18 cellular contexts compared by ENCODE assay signal in the genomic region with DNA sequence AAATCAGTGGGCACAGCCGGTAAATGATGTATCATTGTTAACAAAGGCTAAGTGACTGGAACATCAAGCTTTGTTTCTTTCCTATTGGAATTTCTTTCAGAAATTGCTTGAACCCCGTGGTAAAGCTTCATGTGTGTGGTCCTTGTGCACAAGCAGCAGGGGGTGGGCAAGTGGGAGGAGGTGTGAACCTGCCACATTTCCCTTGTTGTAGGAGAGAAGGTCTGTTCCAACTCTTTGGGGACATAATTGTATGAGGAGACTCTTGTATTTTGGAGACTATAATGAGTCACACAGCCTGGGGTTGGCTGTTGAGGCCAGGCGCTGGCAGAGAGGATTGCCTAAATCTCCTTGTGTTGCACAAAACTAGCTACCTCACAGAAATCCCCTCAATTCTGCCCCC.
DNase-seq lines count a peak whose midpoint lies in the region; TF ChIP-seq lines count a peak whose summit lies in the region.
"Had no signal": no experiment of that assay in that cellular context is flagged by ENCODE, and none has a peak within 500 bp of the region (broad histone marks: within the 10 kb centered on the region; RNA-seq: fewer than 3 reads in every experiment).

No MANE protein-coding gene starts in this region.

- in situ Hi-C loops in mammary epithelial cell (cut with MboI; ENCODE audit: low sequenced_read_pairs in 2 of 2) = no loop called here

- BruUV-seq in MCF 10A (replicated peaks; lab: Mats Ljungman, UMichigan) = no TSS peak
- BruUV-seq in mammary epithelial cell (replicated peaks; lab: Mats Ljungman, UMichigan) = no TSS peak

- CTCF ChIA-PET in MCF 10A (lab: Yijun Ruan, JAX) (no interaction called here), mammary epithelial cell (lab: Charles Lee; ENCODE audit: low non-redundant PET) (no interaction called here)

- H3K4me1 ChIP-seq in mammary epithelial cell (ENCODE audit: insufficient read depth, low read length) = no peaks in the 10 kb centered on the region
- H3K4me1 ChIP-seq: BLaER1, Caco-2 had no signal

- no peaks in the 10 kb centered on the region for H3K4me1 Mint-ChIP-seq in MCF 10A (ENCODE audit: insufficient read depth, unreplicated experiment)
- peaks cover 22% of the 10 kb centered on the region for H3K4me1 Mint-ChIP-seq in nephron progenitor cell
- H3K4me1 Mint-ChIP-seq: B cell; CD4-positive, CD25-positive, alpha-beta regulatory T cell had no signal

- intact Hi-C loops in MCF 10A (cut with micrococcal nuclease) = no loop called here
- intact Hi-C loops in mammary epithelial cell (cut with micrococcal nuclease) = no loop called here

- WGBS in mammary epithelial cell (ENCODE audit: low coverage, missing lambda C conversion rate) = 78% methylated on average over 3 of the region's 3 CpGs

- no peaks in the 10 kb centered on the region for H3K36me3 ChIP-seq in mammary epithelial cell (ENCODE audit: insufficient read depth, low read length)
- H3K36me3 ChIP-seq: BLaER1 had no signal

- no peak overlapping the region for H3K27ac Mint-ChIP-seq in MCF 10A (ENCODE audit: low read depth, unreplicated experiment)
- H3K27ac Mint-ChIP-seq in nephron progenitor cell = peak overlapping the region; percentile 74
- H3K27ac Mint-ChIP-seq: B cell; CD4-positive, CD25-positive, alpha-beta regulatory T cell; CD8-positive, alpha-beta T cell; H9 had no signal

- no peak overlapping the region for H3K4me3 ChIP-seq in mammary epithelial cell (replicated peaks in 1 of 3; ENCODE audit: insufficient read depth in 1 of 3, low read depth in 2 of 3, low read length in 3 of 3)
- H3K4me3 ChIP-seq: BLaER1, GM12878, GM23248 had no signal

- H3K27me3 Mint-ChIP-seq in MCF 10A (ENCODE audit: insufficient read depth, unreplicated experiment) (no peaks in the 10 kb centered on the region), nephron progenitor cell (ENCODE audit: low read depth, poor library complexity) (peaks cover 6% of the 10 kb centered on the region)
- H3K27me3 Mint-ChIP-seq: B cell; CD4-positive, CD25-positive, alpha-beta regulatory T cell had no signal

- no peak overlapping the region for H3K9ac ChIP-seq in mammary epithelial cell (ENCODE audit: insufficient read depth, low read length)
- H3K9ac ChIP-seq: BLaER1, GM23248 had no signal

- no peaks in the 10 kb centered on the region for H4K20me1 ChIP-seq in mammary epithelial cell (ENCODE audit: insufficient read depth, low read length)
- H4K20me1 ChIP-seq: BLaER1 had no signal

- POLR2A ChIA-PET in MCF 10A (lab: Yijun Ruan, JAX) = no interaction called here

- no peaks in the 10 kb centered on the region for H3K36me3 Mint-ChIP-seq in MCF 10A (ENCODE audit: insufficient read depth, unreplicated experiment)
- H3K36me3 Mint-ChIP-seq in nephron progenitor cell (ENCODE audit: low read depth) = no peaks in the 10 kb centered on the region
- H3K36me3 Mint-ChIP-seq: CD4-positive, CD25-positive, alpha-beta regulatory T cell; CD8-positive, alpha-beta T cell had no signal

- no peaks in the 10 kb centered on the region for H3K9me3 ChIP-seq in mammary epithelial cell (replicated peaks; ENCODE audit: insufficient read depth, low read length)
- H3K9me3 ChIP-seq: Caco-2 had no signal

- dilution Hi-C loops in mammary epithelial cell (cut with HindIII; ENCODE audit: low sequenced_read_pairs) = no loop called here

- no peak overlapping the region for H3K27ac ChIP-seq in mammary epithelial cell (ENCODE audit: insufficient read depth, low read depth, low read length)
- H3K27ac ChIP-seq: 22Rv1, BLaER1, C4-2B, GM23248 had no signal

- H3K9me3 Mint-ChIP-seq in MCF 10A (ENCODE audit: unreplicated experiment) = peaks cover 20% of the 10 kb centered on the region
- H3K9me3 Mint-ChIP-seq in nephron progenitor cell = peaks cover 3% of the 10 kb centered on the region

- TF ChIP-seq CTCF in MCF 10A (IDR thresholded peaks at IDR 0.05; ENCODE audit: unreplicated experiment) = no peak
- TF ChIP-seq CTCF in mammary epithelial cell (conservative IDR thresholded peaks at IDR 0.05 in 1 of 2, IDR thresholded peaks at IDR 0.05 in 1 of 2; ENCODE audit: extremely low read depth in 1 of 2, insufficient read depth in 1 of 2, low read depth in 1 of 2, low read length in 2 of 2) = no peak
- TF ChIP-seq CTCF in nephron progenitor cell (IDR thresholded peaks at IDR 0.05) = no peak

- H3K27me3 ChIP-seq in mammary epithelial cell (ENCODE audit: insufficient read depth, low read length) = no peaks in the 10 kb centered on the region
- H3K27me3 ChIP-seq: BLaER1 had no signal

- no peak overlapping the region for H3K4me2 ChIP-seq in mammary epithelial cell (ENCODE audit: insufficient read depth, low read depth, low read length)
- H3K4me2 ChIP-seq: BLaER1 had no signal

- H3K79me2 ChIP-seq in mammary epithelial cell (ENCODE audit: insufficient read depth, low read length) = no peaks in the 10 kb centered on the region

- DNase-seq in MCF 10A (ENCODE audit: unreplicated experiment) = peak; percentile 7
- DNase-seq in mammary epithelial cell = no peak
- DNase-seq in nephron progenitor cell = no peak
- peak; percentile 42 for DNase-seq in superior temporal gyrus (ENCODE audit: extremely low spot score)
- no peak for DNase-seq in retina
- no peak for DNase-seq in GOT3 (lab: John Stamatoyannopoulos, UW)
- DNase-seq: Caco-2; CD4-positive, CD25-positive, alpha-beta regulatory T cell; CD8-positive, alpha-beta T cell; DMS153; DND-41; GM23248; H9 had no signal

- H3K4me3 Mint-ChIP-seq in MCF 10A (ENCODE audit: unreplicated experiment) (no peak overlapping the region), nephron progenitor cell (no peak overlapping the region)
- H3K4me3 Mint-ChIP-seq: B cell; CD4-positive, CD25-positive, alpha-beta regulatory T cell; CD8-positive, alpha-beta T cell; H9 had no signal

- H2AFZ ChIP-seq in mammary epithelial cell (ENCODE audit: low read depth, low read length) = no peak overlapping the region
- H2AFZ ChIP-seq: GM23248 had no signal

Comparison
In these comparisons a context has a peak if more than half of its experiments do, and no peak if none do; other contexts are left out.
1. DNase-seq: peak in MCF 10A (single experiment) and superior temporal gyrus (single experiment); none in mammary epithelial cell (single experiment), nephron progenitor cell (single experiment), retina (single experiment) and GOT3 (single experiment).